In the genomic region with DNA sequence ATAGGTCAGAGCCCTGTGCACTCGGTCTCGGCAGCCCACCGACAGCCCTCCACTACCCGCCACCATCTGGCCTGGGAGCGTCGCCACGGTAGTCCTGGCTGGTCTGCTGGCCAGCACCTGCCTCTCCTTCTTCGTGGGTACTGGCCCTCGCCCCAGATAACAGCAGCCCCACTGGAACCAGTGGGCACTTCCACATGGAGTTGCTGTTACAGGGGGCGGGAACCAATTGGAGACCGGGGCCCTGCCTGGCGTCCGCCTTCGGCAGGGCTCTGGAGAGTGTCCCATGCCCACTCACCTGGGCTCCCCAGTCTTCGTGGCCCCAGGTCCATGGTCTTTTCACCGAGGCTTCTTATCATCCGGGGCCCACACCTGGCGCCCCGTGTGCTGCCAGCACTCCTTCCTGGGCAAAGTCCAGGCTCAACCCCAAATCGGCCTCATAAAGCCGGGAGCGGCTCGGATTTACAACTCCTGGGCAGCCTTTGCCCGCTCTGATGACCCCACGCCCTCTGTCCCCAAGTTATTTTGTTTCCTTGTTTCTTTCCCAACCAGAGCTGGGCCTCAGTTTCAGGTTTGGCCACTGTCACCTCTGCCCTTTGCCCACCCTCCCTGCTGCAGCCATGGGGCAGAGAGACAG, we compare ENCODE assay signal across 1 cellular context.
TF ChIP-seq lines count a peak whose summit lies in the region.

No MANE protein-coding gene starts in this region.

TF ChIP-seq in A549, 52 proteins besides CTCF, POLR2A, EP300 and RAD21 (continued from another document):
- TF ChIP-seq, protein P1, sequence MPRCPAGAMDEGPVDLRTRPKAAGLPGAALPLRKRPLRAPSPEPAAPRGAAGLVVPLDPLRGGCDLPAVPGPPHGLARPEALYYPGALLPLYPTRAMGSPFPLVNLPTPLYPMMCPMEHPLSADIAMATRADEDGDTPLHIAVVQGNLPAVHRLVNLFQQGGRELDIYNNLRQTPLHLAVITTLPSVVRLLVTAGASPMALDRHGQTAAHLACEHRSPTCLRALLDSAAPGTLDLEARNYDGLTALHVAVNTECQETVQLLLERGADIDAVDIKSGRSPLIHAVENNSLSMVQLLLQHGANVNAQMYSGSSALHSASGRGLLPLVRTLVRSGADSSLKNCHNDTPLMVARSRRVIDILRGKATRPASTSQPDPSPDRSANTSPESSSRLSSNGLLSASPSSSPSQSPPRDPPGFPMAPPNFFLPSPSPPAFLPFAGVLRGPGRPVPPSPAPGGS (IDR thresholded peaks at IDR 0.05) = no peak
- TF ChIP-seq FOSB (CRISPR knock-in tag; IDR thresholded peaks at IDR 0.05) (no peak), RFX5 (IDR thresholded peaks at IDR 0.05) (no peak), HOXB5 (CRISPR knock-in tag; IDR thresholded peaks at IDR 0.05) (no peak), MAFK (IDR thresholded peaks at IDR 0.05; ENCODE audit: partially characterized antibody) (no peak)
